In the genomic region with DNA sequence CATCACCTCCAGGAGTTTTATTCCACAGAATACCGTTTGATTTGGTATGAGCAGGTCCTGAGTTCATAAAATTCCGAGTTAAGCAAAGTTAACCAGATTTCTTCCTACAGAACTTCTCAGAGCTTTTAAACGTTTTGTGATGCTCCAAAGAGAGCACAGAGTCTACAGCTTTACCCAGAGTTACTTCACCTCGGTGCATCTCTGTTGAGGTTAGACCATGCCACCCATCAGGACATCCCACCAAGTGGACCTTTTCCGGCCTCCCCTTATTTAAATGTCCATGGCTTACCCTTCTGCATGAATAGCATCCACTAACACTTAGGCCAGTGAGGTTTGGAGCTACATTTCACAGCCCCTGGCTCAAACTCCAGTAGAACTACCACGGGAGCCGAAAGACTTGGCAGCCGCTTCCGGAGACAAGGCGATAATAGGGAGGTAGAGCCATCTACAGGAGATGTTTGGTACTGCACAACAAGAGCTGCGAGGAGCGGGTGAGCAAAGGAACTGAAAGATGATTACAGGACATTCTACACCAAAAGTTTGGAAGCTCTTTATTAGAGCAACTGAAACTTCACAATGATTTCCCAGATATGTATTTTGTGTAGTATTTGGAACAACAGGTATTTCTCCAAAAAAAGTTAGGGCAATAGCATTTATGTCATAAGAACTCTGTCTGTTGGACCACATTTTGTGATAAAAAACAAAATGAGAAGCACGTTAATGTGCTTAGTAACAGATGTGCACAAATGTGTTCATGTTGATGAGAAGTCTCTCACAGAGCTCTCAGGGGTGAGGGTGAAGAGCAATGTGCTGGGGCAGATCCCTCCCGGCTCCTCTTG, we compare ENCODE assay signal across 8 cellular contexts.
DNase-seq lines count a peak whose midpoint lies in the region; ATAC-seq and TF ChIP-seq lines count a peak whose summit lies in the region.

No MANE protein-coding gene starts in this region.

- no peaks in the 10 kb centered on the region for H3K9me1 ChIP-seq in IMR-90 (ENCODE audit: insufficient read depth, low read length)

- H3K79me2 ChIP-seq in OCI-LY3 (ENCODE audit: low read length): no peaks in the 10 kb centered on the region

- H3K14ac ChIP-seq in IMR-90 (replicated peaks; ENCODE audit: low read depth, low read length): no peak overlapping the region

- intact Hi-C loops in IMR-90 (cut with micrococcal nuclease): loop anchor here (1.0 to 5.0 kb wide), 2 partner anchors 95 to 102 kb away; no protein-coding TSS in a partner anchor

- no peak overlapping the region for H3K4me3 Mint-ChIP-seq in stimulated activated memory B cell treated with anti-CD40 and anti-IgM and Interleukin-4, amounts not matched to agents 10 μg/mL and 1 μg/mL and 100 μg/mL, for 72 hours

- no peak overlapping the region for H3K56ac ChIP-seq in IMR-90 (ENCODE audit: extremely low read depth, insufficient read depth, low read length)

- TF ChIP-seq CTCF in IMR-90 (conservative IDR thresholded peaks at IDR 0.05; ENCODE audit: low read depth, low read length) (peak; percentile 70), OCI-LY3 (IDR thresholded peaks at IDR 0.05; ENCODE audit: low read depth, low read length) (peak; percentile 94), fibroblast of the aortic adventitia (IDR thresholded peaks at IDR 0.05; ENCODE audit: insufficient read depth, low read length) (peak; percentile 88)

- H2BK120ac ChIP-seq in IMR-90 (ENCODE audit: low read depth, low read length): no peak overlapping the region

- H2BK20ac ChIP-seq in IMR-90 (ENCODE audit: low read depth, low read length): no peak overlapping the region

- ATAC-seq in GM21529 (IDR thresholded peaks at IDR 0.05; ENCODE audit: unreplicated experiment) (peak; percentile 90), IMR-90 (ENCODE audit: low read depth) (peak; percentile 84)
- no peak for ATAC-seq in stimulated activated memory B cell treated with anti-CD40 and anti-IgM and Interleukin-4, amounts not matched to agents 10 μg/mL and 1 μg/mL and 100 μg/mL, for 72 hours

- H2AK9ac ChIP-seq in IMR-90 (replicated peaks; ENCODE audit: low read depth, low read length, poor library complexity): no peak overlapping the region

- H2AFZ ChIP-seq in IMR-90 (replicated peaks; ENCODE audit: low read length, poor library complexity) (peak overlapping the region; percentile 34), OCI-LY3 (ENCODE audit: low read depth, low read length) (peak overlapping the region; percentile 99)

- no peak overlapping the region for H3K23ac ChIP-seq in IMR-90 (ENCODE audit: low read depth, low read length)

- no peak overlapping the region for H2BK15ac ChIP-seq in IMR-90 (ENCODE audit: low read depth, low read length)

- BruUV-seq in IMR-90 (replicated peaks; lab: Mats Ljungman, UMichigan): no TSS peak

- H2BK5ac ChIP-seq in IMR-90 (ENCODE audit: low read depth, low read length, poor library complexity, severe bottlenecking): no peak overlapping the region

- H3K9ac ChIP-seq in IMR-90 (ENCODE audit: low read depth, low read length) (no peak overlapping the region), OCI-LY3 (ENCODE audit: low read length) (no peak overlapping the region)

- H3K9me3 ChIP-seq in IMR-90 (ENCODE audit: control insufficient read depth, insufficient read depth, low read length) (no peaks in the 10 kb centered on the region), OCI-LY3 (ENCODE audit: insufficient read depth, low read length) (no peaks in the 10 kb centered on the region)

- H3K27me3 ChIP-seq in IMR-90 (ENCODE audit: control insufficient read depth, insufficient read depth, low read length): peaks cover 2% of the 10 kb centered on the region
- H3K27me3 ChIP-seq in OCI-LY3 (ENCODE audit: low read depth, low read length): peaks cover 44% of the 10 kb centered on the region

- no peaks in the 10 kb centered on the region for H3K9me3 Mint-ChIP-seq in stimulated activated memory B cell treated with anti-CD40 and anti-IgM and Interleukin-4, amounts not matched to agents 10 μg/mL and 1 μg/mL and 100 μg/mL, for 72 hours

- DNase-seq in EH (ENCODE audit: low read depth) (peak; percentile 70), IMR-90 (peak; percentile 52), fibroblast of the aortic adventitia (ENCODE audit: low read depth) (peak; percentile 80), non-pigmented ciliary epithelial cell (ENCODE audit: low read depth) (peak; percentile 20)
- DNase-seq in activated T-cell treated with anti-CD3 and anti-CD28 coated beads, Interleukin-2, amount 50 U/mL, for 48 hours: peak; percentile 56 to 66

- H3K18ac ChIP-seq in IMR-90 (ENCODE audit: low read depth, low read length): no peak overlapping the region

- no peak overlapping the region for H3K27ac Mint-ChIP-seq in stimulated activated memory B cell treated with anti-CD40 and anti-IgM and Interleukin-4, amounts not matched to agents 10 μg/mL and 1 μg/mL and 100 μg/mL, for 72 hours

- CTCF ChIA-PET in IMR-90 (lab: Yijun Ruan, JAX): interaction anchor here (0.7 kb wide), 1 partner anchor 12 kb away, joined by 5 read pairs; no protein-coding TSS in a partner anchor

- H3K4me3 ChIP-seq in IMR-90 (ENCODE audit: insufficient read depth, low read depth, low read length) (no peak overlapping the region), OCI-LY3 (ENCODE audit: low read length) (peak overlapping the region; percentile 73), fibroblast of the aortic adventitia (ENCODE audit: low read depth, low read length) (no peak overlapping the region)

- no peak for TF ChIP-seq POLR2A in IMR-90 (IDR thresholded peaks at IDR 0.05; ENCODE audit: low read depth, low read length)

- H3K79me1 ChIP-seq in IMR-90 (ENCODE audit: low read depth in 1 of 2, low read length in 2 of 2): no peaks in the 10 kb centered on the region

- POLR2A ChIA-PET in IMR-90 (lab: Charles Lee; ENCODE audit: unreplicated experiment): no interaction called here

- H3K27ac ChIP-seq in IMR-90 (ENCODE audit: insufficient read depth, low read length) (no peak overlapping the region), OCI-LY3 (ENCODE audit: low read length) (no peak overlapping the region)

- in situ Hi-C loops in IMR-90 (cut with MboI; ENCODE audit: low sequenced_read_pairs): no loop called here

- no peak overlapping the region for H4K91ac ChIP-seq in IMR-90 (ENCODE audit: insufficient read depth, low read depth, low read length)

- H3K4ac ChIP-seq in IMR-90 (ENCODE audit: low read depth, low read length): no peak overlapping the region

- H3K4me1 ChIP-seq in IMR-90 (ENCODE audit: control insufficient read depth, insufficient read depth, low read length) (no peaks in the 10 kb centered on the region), OCI-LY3 (ENCODE audit: low read length) (peaks cover 3% of the 10 kb centered on the region; the same call in 1 of the 2 replicates)

- H3K27me3 Mint-ChIP-seq in stimulated activated memory B cell treated with anti-CD40 and anti-IgM and Interleukin-4, amounts not matched to agents 10 μg/mL and 1 μg/mL and 100 μg/mL, for 72 hours: peaks cover 25% of the 10 kb centered on the region

- no peaks in the 10 kb centered on the region for H4K20me1 ChIP-seq in IMR-90 (ENCODE audit: insufficient read depth, low read length)
- H4K20me1 ChIP-seq in OCI-LY3 (ENCODE audit: insufficient read depth, low read length): no peaks in the 10 kb centered on the region

- H3K36me3 Mint-ChIP-seq in stimulated activated memory B cell treated with anti-CD40 and anti-IgM and Interleukin-4, amounts not matched to agents 10 μg/mL and 1 μg/mL and 100 μg/mL, for 72 hours: no peaks in the 10 kb centered on the region

- H3K4me1 Mint-ChIP-seq in stimulated activated memory B cell treated with anti-CD40 and anti-IgM and Interleukin-4, amounts not matched to agents 10 μg/mL and 1 μg/mL and 100 μg/mL, for 72 hours: peaks cover 8% of the 10 kb centered on the region

- H2AK5ac ChIP-seq in IMR-90 (ENCODE audit: low read depth, low read length): no peak overlapping the region

- peak; percentile 63 for TF ChIP-seq RAD21 in IMR-90 (IDR thresholded peaks at IDR 0.05; ENCODE audit: low read length)

- H3K4me2 ChIP-seq in IMR-90 (ENCODE audit: low read depth, low read length) (no peak overlapping the region), OCI-LY3 (ENCODE audit: low read length) (peak overlapping the region; percentile 96)

- H4K5ac ChIP-seq in IMR-90 (ENCODE audit: low read depth, low read length): no peak overlapping the region

- H3K36me3 ChIP-seq in IMR-90 (ENCODE audit: control insufficient read depth, insufficient read depth, low read length) (no peaks in the 10 kb centered on the region), OCI-LY3 (replicated peaks; ENCODE audit: low read depth, low read length) (no peaks in the 10 kb centered on the region)

- WGBS in IMR-90 (ENCODE audit: extremely low coverage in 2 of 2, insufficient read length in 1 of 2), 2 experiments: 22% methylated on average over 2 of the region's 14 CpGs; no CpG with 5 or more reads in 1 of the 2 experiments

- H4K8ac ChIP-seq in IMR-90 (ENCODE audit: low read depth in 2 of 2, low read length in 2 of 2): no peak overlapping the region

- dilution Hi-C loops in IMR-90 (cut with HindIII; ENCODE audit: low sequenced_read_pairs, unreplicated experiment): no loop called here

TF ChIP-seq in IMR-90, 13 proteins besides CTCF, POLR2A, EP300 and RAD21:
- TF ChIP-seq RCOR1 (IDR thresholded peaks at IDR 0.05; ENCODE audit: insufficient replicate concordance, low read length): no peak
- peak; percentile 61 for TF ChIP-seq SMC3 (IDR thresholded peaks at IDR 0.05; ENCODE audit: low read depth, low read length)
TF ChIP-seq in IMR-90: peak in this region for 1.

Comparison
In these comparisons a context has a peak if more than half of its experiments do, and no peak if none do; other contexts are left out.
1. DNase-seq: peak in every context shown above with its lines; median percentile 80 in fibroblast of the aortic adventitia; 70 in EH; 61 in activated T-cell treated with anti-CD3 and anti-CD28 coated beads, Interleukin-2, amount 50 U/mL, for 48 hours; 52 in IMR-90; 20 in non-pigmented ciliary epithelial cell.